Comparison of ENCODE assay signal across 8 cellular contexts in the genomic region with DNA sequence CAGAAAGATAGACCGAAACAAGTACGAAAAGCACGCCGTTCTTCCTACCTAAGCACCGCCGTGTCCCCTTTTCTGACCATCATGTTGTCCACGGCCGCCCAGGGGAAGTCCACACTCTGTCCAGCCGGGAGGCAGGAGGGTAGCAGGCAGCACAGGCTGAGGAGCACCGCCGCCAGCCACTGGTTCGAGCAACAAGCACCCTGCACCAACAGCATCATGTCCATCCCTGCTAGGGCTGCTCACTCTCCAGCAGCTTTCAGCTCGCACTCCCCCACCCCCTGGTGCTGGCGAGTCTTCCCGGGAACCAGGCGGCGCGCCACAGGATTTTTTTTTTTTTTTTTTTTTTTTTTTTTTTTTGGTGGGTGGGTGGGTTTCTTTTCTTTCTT. TPM values are rescaled to one million over a fixed set of nuclear protein-coding genes. Genes with fewer than 3 reads are reported as not detected.
A peak's percentile ranks its signal among the peaks of the same experiment; 100 is the strongest.
DNase-seq lines count a peak whose midpoint lies in the region; ATAC-seq and TF ChIP-seq lines count a peak whose summit lies in the region.

A gene (minus strand): TSS at position 269 of the 386 bp plus-strand sequence.

- H3K4me3 ChIP-seq in iPS-20b (ENCODE audit: low read length): peak within 1 kb of the TSS; percentile 82

- no peaks in the 10 kb centered on the region for H3K9me3 Mint-ChIP-seq in T-helper 1 cell treated with Interleukin-12 subunit alpha and Interleukin-12 subunit beta and Interleukin-4 antibody, amounts not matched to agents 30 μg/mL and 1 μg/mL, for 36 hours
- no peaks in the 10 kb centered on the region for H3K9me3 Mint-ChIP-seq in brain

- no peaks in the 10 kb centered on the region for H3K9me3 ChIP-seq in iPS-20b (ENCODE audit: insufficient read depth, low read depth, low read length)

- peaks cover 46% of the 10 kb centered on the region for H3K27me3 ChIP-seq in iPS-20b (ENCODE audit: insufficient read depth, low read length)

- H3K27ac Mint-ChIP-seq in T-helper 1 cell treated with Interleukin-12 subunit alpha and Interleukin-12 subunit beta and Interleukin-4 antibody, amounts not matched to agents 30 μg/mL and 1 μg/mL, for 36 hours: no peak within 1 kb of the TSS
- peak within 1 kb of the TSS in 3 of 5 experiments; percentile 69 to 93 (median 91) for H3K27ac Mint-ChIP-seq in brain

- no peaks in the 10 kb centered on the region for H3K36me3 Mint-ChIP-seq in T-helper 1 cell treated with Interleukin-12 subunit alpha and Interleukin-12 subunit beta and Interleukin-4 antibody, amounts not matched to agents 30 μg/mL and 1 μg/mL, for 36 hours (ENCODE audit: low read depth)
- H3K36me3 Mint-ChIP-seq in brain: no peaks in the 10 kb centered on the region

- H3K4me1 ChIP-seq in iPS-20b (ENCODE audit: insufficient read depth, low read length): peaks cover 7% of the 10 kb centered on the region; the same call in 1 of the 2 replicates

- H3K27ac ChIP-seq in iPS-20b (ENCODE audit: low read length): peak within 1 kb of the TSS; percentile 76

- H3K4me1 Mint-ChIP-seq in T-helper 1 cell treated with Interleukin-12 subunit alpha and Interleukin-12 subunit beta and Interleukin-4 antibody, amounts not matched to agents 30 μg/mL and 1 μg/mL, for 36 hours (ENCODE audit: low read depth): peaks cover 10% of the 10 kb centered on the region
- H3K4me1 Mint-ChIP-seq in brain: peaks cover 16% of the 10 kb centered on the region

- peak within 1 kb of the TSS; percentile 67 for H3K4me3 Mint-ChIP-seq in T-helper 1 cell treated with Interleukin-12 subunit alpha and Interleukin-12 subunit beta and Interleukin-4 antibody, amounts not matched to agents 30 μg/mL and 1 μg/mL, for 36 hours
- H3K4me3 Mint-ChIP-seq in brain: no peak within 1 kb of the TSS

- peaks cover 35% of the 10 kb centered on the region for H3K27me3 Mint-ChIP-seq in T-helper 1 cell treated with Interleukin-12 subunit alpha and Interleukin-12 subunit beta and Interleukin-4 antibody, amounts not matched to agents 30 μg/mL and 1 μg/mL, for 36 hours (ENCODE audit: low read depth)
- H3K27me3 Mint-ChIP-seq in brain: peaks cover 11% of the 10 kb centered on the region

- no peak for TF ChIP-seq CTCF in brain (conservative IDR thresholded peaks at IDR 0.05)

- peak within 1 kb of the TSS; percentile 87; the same call in 1 of the 2 replicates for H3K9ac ChIP-seq in iPS-20b (ENCODE audit: low read depth, low read length)

- DNase-seq in T-helper 1 cell (no peak), NCI-H510A (lab: John Stamatoyannopoulos, UW) (peak; percentile 34), retina (peak; percentile 84)

- no peak for ATAC-seq in activated CD4-positive, CD25-positive, alpha-beta regulatory T cell treated with anti-CD3 and anti-CD28 coated beads, Interleukin-2, amount 50 U/mL, for 24 hours
- no peak for ATAC-seq in HG03135 (IDR thresholded peaks at IDR 0.05; ENCODE audit: unreplicated experiment)

- H3K36me3 ChIP-seq in iPS-20b (ENCODE audit: insufficient read depth, low read depth, low read length): no peaks in the 10 kb centered on the region

RNA-seq across cellular contexts. Expression of the gene that starts here (rescaled TPM):
- 11.2 TPM for polyA plus RNA-seq in brain (ENCODE audit: insufficient read depth, low read depth, low replicate concordance)

Comparison
In these comparisons a context has a peak if more than half of its experiments do, and no peak if none do; other contexts are left out.
1. DNase-seq: peak in NCI-H510A (single experiment) and retina (single experiment); none in T-helper 1 cell (0 of 5).